11 cellular contexts compared by ENCODE assay signal in genomic region chr11:44977493-44977984, GRCh38. TPM values are rescaled to one million over a fixed set of nuclear protein-coding genes. Genes with fewer than 3 reads are reported as not detected.
DNase-seq lines count a peak whose midpoint lies in the region; ATAC-seq lines count a peak whose summit lies in the region.
"Had no signal": no experiment of that assay in that cellular context is flagged by ENCODE, and none has a peak within 500 bp of the region (broad histone marks: within the 10 kb centered on the region; RNA-seq: fewer than 3 reads in every experiment).

No MANE protein-coding gene starts in this region.

- peak overlapping the region; percentile 47 for H2AK5ac ChIP-seq in neuronal stem cell (ENCODE audit: low read depth, low read length)

- no peak overlapping the region for H3K14ac ChIP-seq in neuronal stem cell (ENCODE audit: low read length)

- H3K9me3 ChIP-seq in neuronal stem cell (replicated peaks in 1 of 2; ENCODE audit: control insufficient read depth in 2 of 2, insufficient read depth in 1 of 2, low read depth in 1 of 2, low read length in 2 of 2): peaks cover 0 to 2% of the 10 kb centered on the region in 2 donors

- H3K79me1 ChIP-seq in neuronal stem cell (ENCODE audit: low read depth, low read length): no peaks in the 10 kb centered on the region

- no peak overlapping the region for H2BK120ac ChIP-seq in neuronal stem cell (ENCODE audit: low read depth, low read length)

- no peak overlapping the region for H3K9ac ChIP-seq in neuronal stem cell (ENCODE audit: low read depth, low read length, poor library complexity)

- H3K36me3 Mint-ChIP-seq in stimulated activated memory B cell treated with anti-CD40 and anti-IgM and Interleukin-4, amounts not matched to agents 10 μg/mL and 1 μg/mL and 100 μg/mL, for 72 hours: no peaks in the 10 kb centered on the region

- H3K23ac ChIP-seq in neuronal stem cell (ENCODE audit: low read depth, low read length, poor library complexity): peak overlapping the region; percentile 14

- H3K18ac ChIP-seq in neuronal stem cell (ENCODE audit: low read length): peak overlapping the region; percentile 61

- no peaks in the 10 kb centered on the region for H3K36me3 ChIP-seq in neuronal stem cell (replicated peaks in 1 of 2; ENCODE audit: control insufficient read depth in 2 of 2, insufficient read depth in 2 of 2, low read length in 2 of 2)

- H3K27me3 Mint-ChIP-seq in stimulated activated memory B cell treated with anti-CD40 and anti-IgM and Interleukin-4, amounts not matched to agents 10 μg/mL and 1 μg/mL and 100 μg/mL, for 72 hours: peaks cover 8% of the 10 kb centered on the region

- H3K9me3 Mint-ChIP-seq in stimulated activated memory B cell treated with anti-CD40 and anti-IgM and Interleukin-4, amounts not matched to agents 10 μg/mL and 1 μg/mL and 100 μg/mL, for 72 hours: no peaks in the 10 kb centered on the region

- ATAC-seq in GM21360 (IDR thresholded peaks at IDR 0.05; ENCODE audit: unreplicated experiment): no peak
- no peak for ATAC-seq in stimulated activated memory B cell treated with anti-CD40 and anti-IgM and Interleukin-4, amounts not matched to agents 10 μg/mL and 1 μg/mL and 100 μg/mL, for 72 hours

- peaks cover 8% of the 10 kb centered on the region for H3K4me1 Mint-ChIP-seq in stimulated activated memory B cell treated with anti-CD40 and anti-IgM and Interleukin-4, amounts not matched to agents 10 μg/mL and 1 μg/mL and 100 μg/mL, for 72 hours

- H3K4me1 ChIP-seq in neuronal stem cell (ENCODE audit: control insufficient read depth in 2 of 2, insufficient read depth in 1 of 2, low read depth in 1 of 2, low read length in 2 of 2): peaks cover 15 to 40% of the 10 kb centered on the region in 2 donors

- no peak overlapping the region for H3K4me2 ChIP-seq in neuronal stem cell (ENCODE audit: insufficient read depth, low read length, poor library complexity, severe bottlenecking)

- no peak overlapping the region for H3K27ac Mint-ChIP-seq in stimulated activated memory B cell treated with anti-CD40 and anti-IgM and Interleukin-4, amounts not matched to agents 10 μg/mL and 1 μg/mL and 100 μg/mL, for 72 hours

- WGBS in neuronal stem cell (ENCODE audit: extremely low coverage in 2 of 2, insufficient read length in 2 of 2, insufficient replicate concordance in 1 of 2), 2 donors: no CpG with 5 or more reads among the region's 9 CpGs

- H3K27me3 ChIP-seq in neuronal stem cell (ENCODE audit: control insufficient read depth in 3 of 3, insufficient read depth in 3 of 3, low read depth in 1 of 3, low read length in 3 of 3): peaks cover 0 to 22% (median 0%) of the 10 kb centered on the region in 3 experiments

- H3K27ac ChIP-seq in neuronal stem cell (replicated peaks; ENCODE audit: low read length): peak overlapping the region; percentile 43

- H2BK12ac ChIP-seq in neuronal stem cell (ENCODE audit: low read length): no peak overlapping the region

- H3K4me3 Mint-ChIP-seq in stimulated activated memory B cell treated with anti-CD40 and anti-IgM and Interleukin-4, amounts not matched to agents 10 μg/mL and 1 μg/mL and 100 μg/mL, for 72 hours: no peak overlapping the region

- H2BK5ac ChIP-seq in neuronal stem cell (ENCODE audit: low read length): peak overlapping the region; percentile 67

- H3K4me3 ChIP-seq in neuronal stem cell (ENCODE audit: low read length in 2 of 2): no peak overlapping the region

- H2AFZ ChIP-seq in neuronal stem cell (ENCODE audit: low read length): no peak overlapping the region

- DNase-seq in NCI-H2107 treated with DMSO at 0.1 percent for 48 hours (lab: John Stamatoyannopoulos, UW; ENCODE audit: unreplicated experiment) (peak; percentile 30), NCI-H2107 (lab: John Stamatoyannopoulos, UW) (no peak), NCI-H146 (lab: John Stamatoyannopoulos, UW) (peak; percentile 41), dermis blood vessel endothelial cell (peak; percentile 69), neuronal stem cell (ENCODE audit: low spot score) (no peak), NCI-H2029 treated with DMSO at 0.1 percent for 48 hours (lab: John Stamatoyannopoulos, UW) (no peak)
- DNase-seq: ACHN, amygdala, midbrain had no signal

- H3K4ac ChIP-seq in neuronal stem cell (ENCODE audit: low read length): no peak overlapping the region

- no peak overlapping the region for H4K91ac ChIP-seq in neuronal stem cell (ENCODE audit: low read depth, low read length, poor library complexity)

- H2BK15ac ChIP-seq in neuronal stem cell (ENCODE audit: low read length): no peak overlapping the region

- no peak overlapping the region for H4K8ac ChIP-seq in neuronal stem cell (ENCODE audit: low read depth, low read length)

RNA-seq across cellular contexts. Expression of gene TP53I11, which starts 26.9 kb away (rescaled TPM):
- 31.0 and 47.1 TPM in 2 replicates for total RNA-seq in dermis blood vessel endothelial cell
- polyA plus RNA-seq in neuronal stem cell (2013, experiment 1 of 2): 235 TPM
- polyA plus RNA-seq in neuronal stem cell (2013, experiment 2 of 2): 227 TPM

Comparison
In these comparisons a context has a peak if more than half of its experiments do, and no peak if none do; other contexts are left out.
1. DNase-seq: peak in NCI-H2107 treated with DMSO at 0.1 percent for 48 hours (single experiment), NCI-H146 (single experiment) and dermis blood vessel endothelial cell (single experiment); none in NCI-H2107 (single experiment), neuronal stem cell (single experiment) and NCI-H2029 treated with DMSO at 0.1 percent for 48 hours (single experiment).